ENCODE assay signal across 7 cellular contexts in the genomic region with DNA sequence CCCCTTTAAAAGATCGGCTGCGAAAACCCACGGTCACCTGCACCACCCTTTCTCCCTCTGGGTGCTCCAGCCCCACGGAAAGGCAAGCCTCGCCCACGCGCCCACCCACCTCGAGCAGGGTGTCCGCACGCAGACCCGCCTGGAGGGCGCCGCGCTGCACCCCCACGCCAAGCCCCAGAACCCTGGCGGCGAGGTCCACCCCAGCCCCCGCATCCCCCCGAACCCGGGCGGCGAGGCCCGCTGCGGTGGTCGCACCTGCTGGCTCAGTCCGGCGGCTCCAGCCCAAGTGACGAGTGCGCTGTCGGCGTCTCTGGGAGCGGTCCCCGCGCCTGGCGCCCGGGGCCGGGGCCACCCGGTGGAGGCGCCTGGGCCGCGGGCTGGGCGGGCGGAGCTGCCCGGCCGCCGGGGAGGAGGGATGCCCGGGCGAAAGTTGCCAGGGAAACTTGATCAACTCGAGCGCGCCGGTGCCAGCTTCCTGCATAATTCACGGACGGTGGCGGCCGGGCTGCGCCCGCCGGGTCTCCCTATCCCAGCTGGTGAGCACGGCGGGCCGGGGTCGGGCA. TPM values are rescaled to one million over a fixed set of nuclear protein-coding genes. Genes with fewer than 3 reads are reported as not detected.
DNase-seq lines count a peak whose midpoint lies in the region; ATAC-seq and TF ChIP-seq lines count a peak whose summit lies in the region.

No MANE protein-coding gene starts in this region.

- H3K9me3 ChIP-seq in HEK293 (ENCODE audit: control insufficient read depth, insufficient read depth, low read depth, low read length) (no peaks in the 10 kb centered on the region), T-helper 17 cell (ENCODE audit: control insufficient read depth, low read length, poor library complexity, severe bottlenecking) (no peaks in the 10 kb centered on the region)
- no peaks in the 10 kb centered on the region for H3K9me3 ChIP-seq in CD8-positive, alpha-beta memory T cell (ENCODE audit: low read length)

- no peak for TF ChIP-seq CTCF in HEK293 (tag by site-specific recombination; IDR thresholded peaks at IDR 0.05)

- CTCF ChIA-PET in HEK293 (lab: Yijun Ruan, JAX): interaction anchor here (0.6 to 2.4 kb wide), 8 partner anchors 25 to 310 kb away, joined by 3 to 14 read pairs (median 3); no protein-coding TSS in a partner anchor
- CTCF ChIA-PET in CD8-positive, alpha-beta memory T cell (lab: Charles Lee): no interaction called here

- H3K9me3 Mint-ChIP-seq in CD8-positive, alpha-beta memory T cell: no peaks in the 10 kb centered on the region

- no peak overlapping the region for H3K27ac Mint-ChIP-seq in T-helper 17 cell
- no peak overlapping the region for H3K27ac Mint-ChIP-seq in CD8-positive, alpha-beta memory T cell

- H3K36me3 Mint-ChIP-seq in T-helper 17 cell (ENCODE audit: low read depth): peaks cover 2% of the 10 kb centered on the region
- no peaks in the 10 kb centered on the region for H3K36me3 Mint-ChIP-seq in CD8-positive, alpha-beta memory T cell

- peak overlapping the region; percentile 73 for H3K4me3 Mint-ChIP-seq in T-helper 17 cell
- H3K4me3 Mint-ChIP-seq in CD8-positive, alpha-beta memory T cell: no peak overlapping the region

- H3K27me3 ChIP-seq in CD8-positive, alpha-beta memory T cell (ENCODE audit: insufficient read depth, low read length, poor library complexity, severe bottlenecking): peaks cover 31% of the 10 kb centered on the region

- no peaks in the 10 kb centered on the region for H3K4me1 ChIP-seq in HEK293 (ENCODE audit: control insufficient read depth, insufficient read depth, low read length)
- no peaks in the 10 kb centered on the region for H3K4me1 ChIP-seq in CD8-positive, alpha-beta memory T cell (ENCODE audit: insufficient read depth, low read length)

- peaks cover 69% of the 10 kb centered on the region for H3K27me3 Mint-ChIP-seq in T-helper 17 cell
- peaks cover 50 to 56% of the 10 kb centered on the region in 2 donors for H3K27me3 Mint-ChIP-seq in CD8-positive, alpha-beta memory T cell

- DNase-seq in T-helper 17 cell: no peak
- DNase-seq in GM19240 (ENCODE audit: insufficient read length, low spot score): no peak
- DNase-seq in CD8-positive, alpha-beta memory T cell: no peak

- ATAC-seq in T-helper 17 cell (no peak), HG02870 (IDR thresholded peaks at IDR 0.05; ENCODE audit: unreplicated experiment) (no peak)

- H3K27ac ChIP-seq in HEK293 (ENCODE audit: extremely low read depth, low read depth, low read length) (peak overlapping the region; percentile 24; the same call in 1 of the 2 replicates), skin epidermis (peak overlapping the region in 3 of 21 experiments; percentile 57 to 68 (median 59))
- no peak overlapping the region for H3K27ac ChIP-seq in CD8-positive, alpha-beta memory T cell (ENCODE audit: low read depth, low read length)

- POLR2A ChIA-PET in HEK293 (lab: Yijun Ruan, JAX): interaction anchor here (1.4 kb wide), 1 partner anchor 10 kb away, joined by 9 read pairs; no protein-coding TSS in a partner anchor
- POLR2A ChIA-PET in CD8-positive, alpha-beta memory T cell (lab: Charles Lee): no interaction called here

- no peaks in the 10 kb centered on the region for H3K4me1 Mint-ChIP-seq in T-helper 17 cell
- peaks cover 2 to 11% (median 4%) of the 10 kb centered on the region in 3 donors for H3K4me1 Mint-ChIP-seq in CD8-positive, alpha-beta memory T cell

- H3K36me3 ChIP-seq in HEK293 (ENCODE audit: control insufficient read depth in 2 of 2, insufficient read depth in 1 of 2, low read length in 2 of 2): no peaks in the 10 kb centered on the region
- no peaks in the 10 kb centered on the region for H3K36me3 ChIP-seq in CD8-positive, alpha-beta memory T cell (ENCODE audit: insufficient read depth, low read length)

- H3K4me3 ChIP-seq in HEK293 (ENCODE audit: low read depth, low read length) (peak overlapping the region; percentile 59), iPS-11a (ENCODE audit: low read depth, low read length) (peak overlapping the region; percentile 82), skin epidermis (peak overlapping the region in 6 of 7 experiments; percentile 29 to 49 (median 39))
- H3K4me3 ChIP-seq in CD8-positive, alpha-beta memory T cell (ENCODE audit: low read length): no peak overlapping the region

TF ChIP-seq in HEK293, 187 proteins besides CTCF, POLR2A, EP300 and RAD21:
- TF ChIP-seq ZNF112 (tag by site-specific recombination; IDR thresholded peaks at IDR 0.05): no peak
- TF ChIP-seq ZNF24 (tag by site-specific recombination; IDR thresholded peaks at IDR 0.05): no peak
- no peak for TF ChIP-seq HOXC10 (CRISPR knock-in tag; IDR thresholded peaks at IDR 0.05)
- no peak for TF ChIP-seq ZNF555 (tag by site-specific recombination; conservative IDR thresholded peaks at IDR 0.05)
- TF ChIP-seq EGR2 (tag by site-specific recombination; IDR thresholded peaks at IDR 0.05; ENCODE audit: low read depth): peak; percentile 70
- TF ChIP-seq SALL2 (tag by site-specific recombination; IDR thresholded peaks at IDR 0.05; ENCODE audit: borderline replicate concordance): no peak
- peak; percentile 80 for TF ChIP-seq ZFHX2 (tag by site-specific recombination; conservative IDR thresholded peaks at IDR 0.05)
- TF ChIP-seq ZNF768 (tag by site-specific recombination; IDR thresholded peaks at IDR 0.05): no peak
- no peak for TF ChIP-seq ZNF266 (tag by site-specific recombination; IDR thresholded peaks at IDR 0.05; ENCODE audit: low read depth)
- TF ChIP-seq ZNF664 (tag by site-specific recombination; IDR thresholded peaks at IDR 0.05): no peak
TF ChIP-seq in HEK293: peak in this region for 2.

RNA-seq across cellular contexts. Expression of a gene that starts 1.1 kb away (rescaled TPM):
- under 1 TPM in 1 of 2 donors, not detected in 1; 0.37 TPM for total RNA-seq in T-helper 17 cell
- not detected for total RNA-seq in CD8-positive, alpha-beta memory T cell
- not detected for polyA plus RNA-seq in CD8-positive, alpha-beta memory T cell
